In the genomic region with DNA sequence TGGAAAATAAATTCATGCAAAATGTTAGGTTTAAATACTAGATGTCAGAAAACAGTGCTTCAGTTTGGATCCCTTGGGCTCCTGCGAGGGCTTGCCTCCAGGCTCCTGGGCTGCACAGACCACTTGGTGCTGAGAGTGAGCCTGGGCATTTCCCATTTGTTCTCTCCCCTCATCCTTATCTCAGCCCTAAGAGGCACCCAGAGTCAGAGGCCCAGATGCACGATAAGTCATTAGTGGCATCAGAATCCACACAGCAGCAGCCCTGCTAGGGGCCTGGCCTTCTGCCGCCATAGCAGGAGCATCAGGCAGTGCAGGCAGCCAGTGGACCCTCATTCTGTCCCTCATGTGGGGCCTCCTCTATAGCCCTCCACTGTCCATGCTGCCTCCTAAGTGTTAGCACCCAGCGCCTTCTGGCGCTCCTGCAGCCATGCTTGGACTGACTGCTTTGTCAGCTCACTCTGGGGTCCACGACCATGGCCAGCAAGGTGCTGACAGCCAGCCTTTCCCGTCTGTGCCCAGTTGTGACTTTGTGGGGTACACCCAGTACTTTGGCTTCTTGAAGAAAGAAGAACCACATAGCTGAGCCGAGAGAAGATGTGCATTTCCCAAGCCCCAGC, we compare ENCODE assay signal across 24 cellular contexts.
"Had no signal": no experiment of that assay in that cellular context is flagged by ENCODE, and none has a peak within 500 bp of the region (broad histone marks: within the 10 kb centered on the region; RNA-seq: fewer than 3 reads in every experiment).

No MANE protein-coding gene starts in this region.

- ATAC-seq: heart left ventricle, mucosa of descending colon, sciatic nerve had no signal

- DNase-seq: dorsolateral prefrontal cortex; effector CD4-positive, alpha-beta T cell; heart left ventricle; mucosa of descending colon; naive B cell; nucleus accumbens; stimulated activated CD4-positive, alpha-beta T cell treated with anti-CD3 and anti-CD28 coated beads, Interleukin-12 subunit alpha, Interleukin-12 subunit beta, amount 100 ng/mL, for 4 hours; stimulated activated CD4-positive, alpha-beta T cell treated with anti-CD3 and anti-CD28 coated beads, Interleukin-1b, Interleukin-23, amount 100 ng/mL, for 48 hours; stimulated activated CD4-positive, alpha-beta T cell treated with anti-CD3 and anti-CD28 coated beads, Interleukin-4, amount 100 ng/mL, for 1 hour; stimulated activated CD8-positive, alpha-beta memory T cell treated with anti-CD3 and anti-CD28 coated beads, Interleukin-4, amount 100 ng/mL, for 48 hours; stimulated activated naive CD4-positive, alpha-beta T cell treated with Interleukin-2 at 50 U/mL for 16 hours; upper lobe of left lung had no signal

- H3K27me3 ChIP-seq: hepatocyte, neural progenitor cell, right atrium auricular region, tibial nerve, upper lobe of left lung had no signal

- H3K4me1 ChIP-seq: heart left ventricle, neural progenitor cell, prostate gland, right atrium auricular region, tibial nerve, upper lobe of left lung had no signal

- H3K9me3 Mint-ChIP-seq: memory B cell, nephron, neural progenitor cell had no signal

- H3K4me2 ChIP-seq: hepatocyte, neural progenitor cell, smooth muscle cell had no signal

- H3K9me3 ChIP-seq: heart left ventricle, mucosa of descending colon, prostate gland, right atrium auricular region, thoracic aorta, tibial nerve, upper lobe of left lung had no signal

- H2AFZ ChIP-seq: hepatocyte, neural progenitor cell had no signal

- H3K4me1 Mint-ChIP-seq: memory B cell, nephron had no signal

- H3K36me3 ChIP-seq: heart left ventricle, neural progenitor cell, prostate gland, right atrium auricular region, thoracic aorta, tibial nerve, upper lobe of left lung had no signal

- H3K4me3 Mint-ChIP-seq: memory B cell, mesothelial cell of epicardium, nephron, neural progenitor cell had no signal

- H3K9ac ChIP-seq: neural progenitor cell had no signal

- H3K27ac Mint-ChIP-seq: memory B cell, mesothelial cell of epicardium, naive B cell, nephron, neural progenitor cell had no signal

- H3K27ac ChIP-seq: dorsolateral prefrontal cortex, heart left ventricle, hepatocyte, neural progenitor cell, prostate gland, right atrium auricular region, thoracic aorta, tibial nerve, upper lobe of left lung had no signal

- H3K4me3 ChIP-seq: dorsolateral prefrontal cortex, heart left ventricle, hepatocyte, lung, mucosa of descending colon, neural progenitor cell, prostate gland, right atrium auricular region, smooth muscle cell, thoracic aorta, tibial nerve, upper lobe of left lung had no signal

- H3K36me3 Mint-ChIP-seq: memory B cell, mesothelial cell of epicardium, neural progenitor cell had no signal
